Comparison of ENCODE assay signal across 1 cellular context in the genomic region with DNA sequence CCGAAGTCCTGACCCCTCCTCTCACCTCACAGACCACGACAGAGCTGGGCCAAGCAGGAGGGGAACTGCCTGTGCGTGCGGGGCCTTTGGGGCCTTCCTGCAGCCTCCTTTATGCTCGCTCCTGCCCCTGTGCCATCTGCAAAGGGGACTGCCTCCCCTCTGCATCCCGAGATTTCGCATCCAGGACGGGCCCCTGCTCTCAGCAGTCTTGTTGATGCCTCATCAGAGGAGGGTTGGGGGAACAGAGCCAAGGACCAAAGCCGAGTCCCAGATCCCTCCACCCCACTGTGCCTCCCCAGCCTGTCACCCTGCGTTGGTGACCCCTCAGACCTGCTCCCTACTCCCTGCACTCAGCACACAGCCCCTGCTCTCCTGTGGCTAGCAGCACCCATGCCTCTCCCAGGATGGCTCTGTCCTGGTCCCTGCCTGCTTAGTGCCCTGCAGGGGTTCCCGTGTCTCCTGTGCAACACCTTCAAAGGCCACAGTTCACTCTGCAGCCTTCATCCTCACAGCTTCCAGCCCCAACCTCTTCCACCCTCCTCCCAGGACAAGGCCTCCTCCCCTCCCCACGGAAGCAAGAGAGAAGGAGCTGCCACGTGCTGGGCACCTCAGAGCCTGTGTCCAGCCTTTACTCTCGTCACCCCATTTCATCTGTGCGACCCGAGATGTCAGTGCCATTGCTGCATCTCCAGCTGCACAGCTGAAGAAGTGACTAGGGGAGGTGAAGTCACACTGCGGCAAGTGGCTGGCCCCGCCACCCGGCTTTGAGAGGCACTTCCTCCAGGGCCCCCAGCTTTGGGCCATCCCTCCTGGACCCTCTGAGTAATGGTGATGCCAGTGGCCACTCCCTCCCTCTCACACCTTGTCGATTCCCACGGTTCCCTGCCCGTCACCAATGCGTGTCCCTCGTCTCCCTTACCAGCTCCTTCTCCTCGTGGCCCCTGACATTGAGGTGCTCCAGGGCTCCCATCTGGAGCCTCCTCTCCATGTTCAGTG.
TF ChIP-seq lines count a peak whose summit lies in the region.

No MANE protein-coding gene starts in this region.

TF ChIP-seq in GM12878, 131 proteins besides CTCF, POLR2A, EP300 and RAD21 (continued from another document):
- TF ChIP-seq, protein P1, sequence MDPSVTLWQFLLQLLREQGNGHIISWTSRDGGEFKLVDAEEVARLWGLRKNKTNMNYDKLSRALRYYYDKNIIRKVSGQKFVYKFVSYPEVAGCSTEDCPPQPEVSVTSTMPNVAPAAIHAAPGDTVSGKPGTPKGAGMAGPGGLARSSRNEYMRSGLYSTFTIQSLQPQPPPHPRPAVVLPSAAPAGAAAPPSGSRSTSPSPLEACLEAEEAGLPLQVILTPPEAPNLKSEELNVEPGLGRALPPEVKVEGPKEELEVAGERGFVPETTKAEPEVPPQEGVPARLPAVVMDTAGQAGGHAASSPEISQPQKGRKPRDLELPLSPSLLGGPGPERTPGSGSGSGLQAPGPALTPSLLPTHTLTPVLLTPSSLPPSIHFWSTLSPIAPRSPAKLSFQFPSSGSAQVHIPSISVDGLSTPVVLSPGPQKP (IDR thresholded peaks at IDR 0.05; ENCODE audit: low read depth, low read length) = no peak
- TF ChIP-seq ATF7 (IDR thresholded peaks at IDR 0.05; ENCODE audit: low read depth) (no peak), ZZZ3 (IDR thresholded peaks at IDR 0.05; ENCODE audit: control insufficient read depth, insufficient read length, low read depth) (no peak), SMAD1 (IDR thresholded peaks at IDR 0.05; ENCODE audit: low read depth, partially characterized antibody) (no peak), RB1 (IDR thresholded peaks at IDR 0.05; ENCODE audit: borderline replicate concordance) (no peak), POU2F2 (IDR thresholded peaks at IDR 0.05; ENCODE audit: borderline replicate concordance, low read depth, low read length) (no peak), RELA (IDR thresholded peaks at IDR 0.05; ENCODE audit: borderline replicate concordance, partially characterized antibody) (no peak), SUPT20H (IDR thresholded peaks at IDR 0.05; ENCODE audit: borderline replicate concordance, control insufficient read depth, low read depth, low read length) (no peak), STAT3 (IDR thresholded peaks at IDR 0.05; ENCODE audit: low read depth, low read length) (no peak)
- TF ChIP-seq, protein P2, sequence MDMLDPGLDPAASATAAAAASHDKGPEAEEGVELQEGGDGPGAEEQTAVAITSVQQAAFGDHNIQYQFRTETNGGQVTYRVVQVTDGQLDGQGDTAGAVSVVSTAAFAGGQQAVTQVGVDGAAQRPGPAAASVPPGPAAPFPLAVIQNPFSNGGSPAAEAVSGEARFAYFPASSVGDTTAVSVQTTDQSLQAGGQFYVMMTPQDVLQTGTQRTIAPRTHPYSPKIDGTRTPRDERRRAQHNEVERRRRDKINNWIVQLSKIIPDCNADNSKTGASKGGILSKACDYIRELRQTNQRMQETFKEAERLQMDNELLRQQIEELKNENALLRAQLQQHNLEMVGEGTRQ (IDR thresholded peaks at IDR 0.05; ENCODE audit: borderline replicate concordance, low read depth, low read length) = no peak
- TF ChIP-seq, protein P3, sequence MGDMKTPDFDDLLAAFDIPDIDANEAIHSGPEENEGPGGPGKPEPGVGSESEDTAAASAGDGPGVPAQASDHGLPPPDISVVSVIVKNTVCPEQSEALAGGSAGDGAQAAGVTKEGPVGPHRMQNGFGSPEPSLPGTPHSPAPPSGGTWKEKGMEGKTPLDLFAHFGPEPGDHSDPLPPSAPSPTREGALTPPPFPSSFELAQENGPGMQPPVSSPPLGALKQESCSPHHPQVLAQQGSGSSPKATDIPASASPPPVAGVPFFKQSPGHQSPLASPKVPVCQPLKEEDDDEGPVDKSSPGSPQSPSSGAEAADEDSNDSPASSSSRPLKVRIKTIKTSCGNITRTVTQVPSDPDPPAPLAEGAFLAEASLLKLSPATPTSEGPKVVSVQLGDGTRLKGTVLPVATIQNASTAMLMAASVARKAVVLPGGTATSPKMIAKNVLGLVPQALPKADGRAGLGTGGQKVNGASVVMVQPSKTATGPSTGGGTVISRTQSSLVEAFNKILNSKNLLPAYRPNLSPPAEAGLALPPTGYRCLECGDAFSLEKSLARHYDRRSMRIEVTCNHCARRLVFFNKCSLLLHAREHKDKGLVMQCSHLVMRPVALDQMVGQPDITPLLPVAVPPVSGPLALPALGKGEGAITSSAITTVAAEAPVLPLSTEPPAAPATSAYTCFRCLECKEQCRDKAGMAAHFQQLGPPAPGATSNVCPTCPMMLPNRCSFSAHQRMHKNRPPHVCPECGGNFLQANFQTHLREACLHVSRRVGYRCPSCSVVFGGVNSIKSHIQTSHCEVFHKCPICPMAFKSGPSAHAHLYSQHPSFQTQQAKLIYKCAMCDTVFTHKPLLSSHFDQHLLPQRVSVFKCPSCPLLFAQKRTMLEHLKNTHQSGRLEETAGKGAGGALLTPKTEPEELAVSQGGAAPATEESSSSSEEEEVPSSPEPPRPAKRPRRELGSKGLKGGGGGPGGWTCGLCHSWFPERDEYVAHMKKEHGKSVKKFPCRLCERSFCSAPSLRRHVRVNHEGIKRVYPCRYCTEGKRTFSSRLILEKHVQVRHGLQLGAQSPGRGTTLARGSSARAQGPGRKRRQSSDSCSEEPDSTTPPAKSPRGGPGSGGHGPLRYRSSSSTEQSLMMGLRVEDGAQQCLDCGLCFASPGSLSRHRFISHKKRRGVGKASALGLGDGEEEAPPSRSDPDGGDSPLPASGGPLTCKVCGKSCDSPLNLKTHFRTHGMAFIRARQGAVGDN (IDR thresholded peaks at IDR 0.05) = no peak
TF ChIP-seq in GM12878: peak in this region for 0.
